1 cellular context compared by ENCODE assay signal in genomic region chr7:105001652-105002184, GRCh38.
TF ChIP-seq lines count a peak whose summit lies in the region.

No MANE protein-coding gene starts in this region.

TF ChIP-seq in K562, 482 proteins besides CTCF, POLR2A, EP300 and RAD21 (continued from another document):
- TF ChIP-seq HDAC3 (IDR thresholded peaks at IDR 0.05; ENCODE audit: borderline replicate concordance, partially characterized antibody) (no peak), ATF1 (CRISPR knock-in tag; IDR thresholded peaks at IDR 0.05) (no peak), ATF1 (tag; IDR thresholded peaks at IDR 0.05) (no peak), TOE1 (IDR thresholded peaks at IDR 0.05; ENCODE audit: borderline replicate concordance) (no peak), TOE1 (CRISPR knock-in tag; IDR thresholded peaks at IDR 0.05; ENCODE audit: borderline replicate concordance, low read depth) (no peak), DNMT1 (IDR thresholded peaks at IDR 0.05) (no peak), MCM2 (IDR thresholded peaks at IDR 0.05; ENCODE audit: low read depth) (no peak), ZEB2 (IDR thresholded peaks at IDR 0.05) (no peak), ZBTB2 (IDR thresholded peaks at IDR 0.05) (no peak), ADNP (tag; IDR thresholded peaks at IDR 0.05) (0 out of 2 replicates have a peak, but pooled peaks have one; percentile 13), MYC (IDR thresholded peaks at IDR 0.05; ENCODE audit: low read depth, low read length) (no peak), MYC (CRISPR knock-in tag; IDR thresholded peaks at IDR 0.05; ENCODE audit: borderline replicate concordance, low read depth) (no peak), MNT (conservative IDR thresholded peaks at IDR 0.05) (no peak)
